Comparison of ENCODE assay signal across 10 cellular contexts in genomic region chr20:2468581-2469407, GRCh38. TPM values are rescaled to one million over a fixed set of nuclear protein-coding genes. Genes with fewer than 3 reads are reported as not detected.
A peak's percentile ranks its signal among the peaks of the same experiment; 100 is the strongest.
DNase-seq lines count a peak whose midpoint lies in the region; ATAC-seq and TF ChIP-seq lines count a peak whose summit lies in the region.
"Had no signal": no experiment of that assay in that cellular context is flagged by ENCODE, and none has a peak within 500 bp of the region (broad histone marks: within the 10 kb centered on the region; RNA-seq: fewer than 3 reads in every experiment).

No MANE protein-coding gene starts in this region.

- H3K9me3 Mint-ChIP-seq in activated naive CD4-positive, alpha-beta T cell treated with anti-CD3 and anti-CD28 coated beads, Interleukin-2, amount 50 U/mL, for 24 hours: no peaks in the 10 kb centered on the region
- no peaks in the 10 kb centered on the region for H3K9me3 Mint-ChIP-seq in activated T-helper 17 cell treated with anti-CD3 and anti-CD28 coated beads, Interleukin-2, amount 50 U/mL, for 72 hours

- intact Hi-C loops in colonic mucosa (cut with DNase I) (no loop called here), aorta (cut with DNase I) (no loop called here)

- H3K27me3 Mint-ChIP-seq in activated naive CD4-positive, alpha-beta T cell treated with anti-CD3 and anti-CD28 coated beads, Interleukin-2, amount 50 U/mL, for 24 hours: no peaks in the 10 kb centered on the region
- no peaks in the 10 kb centered on the region for H3K27me3 Mint-ChIP-seq in activated T-helper 17 cell treated with anti-CD3 and anti-CD28 coated beads, Interleukin-2, amount 50 U/mL, for 72 hours

- peak overlapping the region; percentile 6 to 98 (median 53) for H3K9ac ChIP-seq in subcutaneous abdominal adipose tissue (ENCODE audit: low read length in 5 of 5)
- H3K9ac ChIP-seq in colonic mucosa (ENCODE audit: low read depth in 2 of 2, low read length in 2 of 2): no peak overlapping the region

- peaks cover 0 to 26% (median 23%) of the 10 kb centered on the region in 5 donors for H3K4me1 ChIP-seq in subcutaneous abdominal adipose tissue (ENCODE audit: control insufficient read depth in 5 of 5, insufficient read depth in 5 of 5, low read length in 5 of 5)
- H3K4me1 ChIP-seq in colonic mucosa: peaks cover 7% of the 10 kb centered on the region
- no peaks in the 10 kb centered on the region for H3K4me1 ChIP-seq in aorta (ENCODE audit: control insufficient read depth in 1 of 2, insufficient read depth in 2 of 2, low read length in 2 of 2)

- DNase-seq in activated naive CD4-positive, alpha-beta T cell (lab: John Stamatoyannopoulos, UW): no peak
- DNase-seq in colonic mucosa (no peak), NCI-H2029 treated with DMSO at 0.1 percent for 48 hours (lab: John Stamatoyannopoulos, UW) (no peak), aorta (no peak)
- DNase-seq: activated CD4-positive, alpha-beta T cell treated with anti-CD3 and anti-CD28 coated beads for 48 hours; EL had no signal

- peak overlapping the region; percentile 43 for H3K27ac Mint-ChIP-seq in activated naive CD4-positive, alpha-beta T cell treated with anti-CD3 and anti-CD28 coated beads, Interleukin-2, amount 50 U/mL, for 24 hours
- peak overlapping the region; percentile 100 for H3K27ac Mint-ChIP-seq in activated T-helper 17 cell treated with anti-CD3 and anti-CD28 coated beads, Interleukin-2, amount 50 U/mL, for 72 hours

- H3K4me1 Mint-ChIP-seq in activated naive CD4-positive, alpha-beta T cell treated with anti-CD3 and anti-CD28 coated beads, Interleukin-2, amount 50 U/mL, for 24 hours: peaks cover 52% of the 10 kb centered on the region
- H3K4me1 Mint-ChIP-seq in activated T-helper 17 cell treated with anti-CD3 and anti-CD28 coated beads, Interleukin-2, amount 50 U/mL, for 72 hours: peaks cover 38% of the 10 kb centered on the region

- no peak for ATAC-seq in activated T-helper 17 cell treated with anti-CD3 and anti-CD28 coated beads, Interleukin-2, amount 50 U/mL, for 72 hours (replicated peaks)
- ATAC-seq in aorta (ENCODE audit: low FRiP score): no peak

- no peak for TF ChIP-seq CTCF in colonic mucosa (IDR thresholded peaks at IDR 0.05)

- H3K4me3 ChIP-seq in iPS-11a (ENCODE audit: low read depth, low read length) (peak overlapping the region; percentile 99), subcutaneous abdominal adipose tissue (ENCODE audit: low read depth in 1 of 5, low read length in 5 of 5) (peak overlapping the region in 4 of 5 donors; percentile 78 to 95 (median 88)), colonic mucosa (no peak overlapping the region), aorta (ENCODE audit: low read length in 2 of 2) (no peak overlapping the region)

- H3K36me3 Mint-ChIP-seq in activated naive CD4-positive, alpha-beta T cell treated with anti-CD3 and anti-CD28 coated beads, Interleukin-2, amount 50 U/mL, for 24 hours: peaks cover 24% of the 10 kb centered on the region
- H3K36me3 Mint-ChIP-seq in activated T-helper 17 cell treated with anti-CD3 and anti-CD28 coated beads, Interleukin-2, amount 50 U/mL, for 72 hours (ENCODE audit: low read depth): peaks cover 72% of the 10 kb centered on the region

- peak overlapping the region; percentile 100 for H3K4me3 Mint-ChIP-seq in activated naive CD4-positive, alpha-beta T cell treated with anti-CD3 and anti-CD28 coated beads, Interleukin-2, amount 50 U/mL, for 24 hours
- H3K4me3 Mint-ChIP-seq in activated T-helper 17 cell treated with anti-CD3 and anti-CD28 coated beads, Interleukin-2, amount 50 U/mL, for 72 hours: peak overlapping the region; percentile 100

- peaks cover 20 to 42% (median 40%) of the 10 kb centered on the region in 5 donors for H3K36me3 ChIP-seq in subcutaneous abdominal adipose tissue (ENCODE audit: control insufficient read depth in 5 of 5, insufficient read depth in 5 of 5, low read length in 5 of 5)
- no peaks in the 10 kb centered on the region for H3K36me3 ChIP-seq in colonic mucosa
- H3K36me3 ChIP-seq in aorta (ENCODE audit: control insufficient read depth in 1 of 2, insufficient read depth in 2 of 2, low read length in 1 of 2): peaks cover 2 to 4% of the 10 kb centered on the region in 2 donors

- H3K9me3 ChIP-seq in subcutaneous abdominal adipose tissue (ENCODE audit: control insufficient read depth in 5 of 5, low read length in 5 of 5) (no peaks in the 10 kb centered on the region), colonic mucosa (no peaks in the 10 kb centered on the region), aorta (ENCODE audit: control insufficient read depth, low read length) (no peaks in the 10 kb centered on the region)

- WGBS in aorta, 2 donors: 71 to 75% methylated on average over 11 of the region's 11 CpGs

- no peaks in the 10 kb centered on the region for H3K27me3 ChIP-seq in subcutaneous abdominal adipose tissue (ENCODE audit: control insufficient read depth in 5 of 5, insufficient read depth in 4 of 5, low read length in 5 of 5)
- H3K27me3 ChIP-seq in colonic mucosa: no peaks in the 10 kb centered on the region
- no peaks in the 10 kb centered on the region for H3K27me3 ChIP-seq in aorta (ENCODE audit: control insufficient read depth in 1 of 2, insufficient read depth in 2 of 2, low read length in 1 of 2)

- H3K27ac ChIP-seq in subcutaneous abdominal adipose tissue (ENCODE audit: low read depth, low read length) (peak overlapping the region; percentile 88), colonic mucosa (no peak overlapping the region), aorta (ENCODE audit: low read depth in 1 of 2, low read length in 2 of 2) (no peak overlapping the region)

RNA-seq across cellular contexts. Expression of gene SNRPB, which starts 1.8 kb away (rescaled TPM):
- total RNA-seq in activated T-helper 17 cell treated with anti-CD3 and anti-CD28 coated beads, Interleukin-2, amount 50 U/mL, for 72 hours: 100 to 1,000 TPM; 329 to 489 TPM
- 100 to 1,000 TPM; 150 to 311 TPM for total RNA-seq in colonic mucosa
- total RNA-seq in aorta: 10 to 100 TPM; 84.2 to 89.8 TPM
- 100 to 1,000 TPM; 106 to 116 TPM for polyA plus RNA-seq in aorta

RNA-seq across cellular contexts. Expression of gene ZNF343, which starts 39.9 kb away (rescaled TPM):
- 10 to 100 TPM in 1 of 2 donors, 1 to 10 TPM in 1; 8.0 to 10.1 TPM for total RNA-seq in activated T-helper 17 cell treated with anti-CD3 and anti-CD28 coated beads, Interleukin-2, amount 50 U/mL, for 72 hours
- total RNA-seq in colonic mucosa (1 to 10 TPM; 6.5 to 8.5 TPM), aorta (10 to 100 TPM; 13.9 to 15.0 TPM)
- 1 to 10 TPM; 5.3 to 9.7 TPM for polyA plus RNA-seq in aorta

Comparison
In these comparisons a context has a peak if more than half of its experiments do, and no peak if none do; other contexts are left out.
1. H3K4me3 ChIP-seq: peak in iPS-11a (single experiment) and subcutaneous abdominal adipose tissue (4 of 5); none in colonic mucosa (single experiment) and aorta (0 of 2).
2. H3K9ac ChIP-seq: peak in subcutaneous abdominal adipose tissue (5 of 5); none in colonic mucosa (0 of 2).